ENCODE assay signal across 32 cellular contexts in genomic region chr14:57371013-57371412, GRCh38.
"Had no signal": no experiment of that assay in that cellular context is flagged by ENCODE, and none has a peak within 500 bp of the region (broad histone marks: within the 10 kb centered on the region; RNA-seq: fewer than 3 reads in every experiment).

No MANE protein-coding gene starts in this region.

- H3K27me3 ChIP-seq: ascending aorta, breast epithelium, cardiac muscle cell, dorsolateral prefrontal cortex had no signal

- H3K4me3 Mint-ChIP-seq: activated B cell treated with CpG ODN at 0.5 μM for 24 hours; activated CD8-positive, alpha-beta T cell treated with anti-CD3 and anti-CD28 coated beads for 36 hours; activated naive CD4-positive, alpha-beta T cell treated with anti-CD3 and anti-CD28 coated beads, Interleukin-2, amount 10 ng/mL, durations not matched to agents 7 days and 5 days; activated naive CD8-positive, alpha-beta T cell treated with anti-CD3 and anti-CD28 coated beads, Interleukin-2, amount 10 ng/mL, durations not matched to agents 7 days and 5 days; activated T-helper 1 cell treated with anti-CD3 and anti-CD28 coated beads, Interleukin-12 subunit alpha, Interleukin-12 subunit beta, Interleukin-2, Interleukin-4 antibody, amounts not matched to agents 30 ng/mL and 10 ng/mL and 1 ng/mL, durations not matched to agents 14 hours and 24 hours and 36 hours; dendritic cell treated with granulocyte-macrophage colony-stimulating factor and Interleukin-4, amounts not matched to agents 40 ng/mL and 50 ng/mL, for 4 days; endodermal cell; T-helper 17 cell; T-helper 2 cell treated with Interferon-gamma antibody and Interleukin-4, amounts not matched to agents 5 μg/mL and 100 μg/mL, for 36 hours had no signal

- H3K36me3 ChIP-seq: ascending aorta, breast epithelium, cardiac muscle cell, WERI-Rb-1 had no signal

- H3K27ac ChIP-seq: ascending aorta, breast epithelium, cardiac muscle cell, coronary artery, dorsolateral prefrontal cortex, WERI-Rb-1 had no signal

- DNase-seq: activated B cell treated with CpG ODN at 0.5 μM for 24 hours; activated CD4-positive, alpha-beta T cell treated with anti-CD3 and anti-CD28 coated beads for 48 hours; activated CD4-positive, alpha-beta T cell treated with anti-CD3 and anti-CD28 coated beads, Interleukin-2, amount 50 U/mL, for 4 hours; activated CD8-positive, alpha-beta memory T cell treated with anti-CD3 and anti-CD28 coated beads for 24 hours; activated CD8-positive, alpha-beta T cell treated with anti-CD3 and anti-CD28 coated beads for 36 hours; activated effector memory CD4-positive, alpha-beta T cell treated with anti-CD3 and anti-CD28 coated beads, Interleukin-2, amount 50 U/mL, for 16 hours; activated naive CD4-positive, alpha-beta T cell; activated naive CD4-positive, alpha-beta T cell treated with anti-CD3 and anti-CD28 coated beads, Interleukin-2, amount 10 ng/mL, durations not matched to agents 7 days and 5 days; activated naive CD8-positive, alpha-beta T cell treated with anti-CD3 and anti-CD28 coated beads, Interleukin-2, amount 10 ng/mL, durations not matched to agents 7 days and 5 days; activated T-cell treated with anti-CD3 and anti-CD28 coated beads, Interleukin-2, amount 50 U/mL, for 48 hours; central memory CD4-positive, alpha-beta T cell; dorsolateral prefrontal cortex; effector memory CD4-positive, alpha-beta T cell; endodermal cell; foreskin fibroblast; head of caudate nucleus; T-helper 1 cell; T-helper 17 cell; T1000; WERI-Rb-1 had no signal

- H3K9me3 Mint-ChIP-seq: activated naive CD4-positive, alpha-beta T cell treated with anti-CD3 and anti-CD28 coated beads, Interleukin-2, amount 50 U/mL, for 72 hours; activated naive CD8-positive, alpha-beta T cell treated with anti-CD3 and anti-CD28 coated beads, Interleukin-2, amount 10 ng/mL, durations not matched to agents 7 days and 5 days; activated T-helper 1 cell treated with anti-CD3 and anti-CD28 coated beads, Interleukin-12 subunit alpha, Interleukin-12 subunit beta, Interleukin-2, Interleukin-4 antibody, amounts not matched to agents 30 ng/mL and 10 ng/mL and 1 ng/mL, durations not matched to agents 14 hours and 24 hours and 36 hours; activated T-helper 2 cell treated with anti-CD3 and anti-CD28 coated beads, Interferon-gamma antibody, Interleukin-2, Interleukin-4, amounts not matched to agents 10 μg/mL and 5 μg/mL and 100 μg/mL, durations not matched to agents 14 hours and 24 hours and 36 hours; dendritic cell treated with granulocyte-macrophage colony-stimulating factor and Interleukin-4, amounts not matched to agents 40 ng/mL and 50 ng/mL, for 4 days had no signal

- ATAC-seq: activated CD4-positive, CD25-positive, alpha-beta regulatory T cell treated with anti-CD3 and anti-CD28 coated beads, Interleukin-2, amount 50 U/mL, for 24 hours; activated CD8-positive, alpha-beta T cell treated with anti-CD3 and anti-CD28 coated beads for 36 hours; activated naive CD4-positive, alpha-beta T cell treated with anti-CD3 and anti-CD28 coated beads, Interleukin-2, amount 50 U/mL, for 72 hours; esophagus mucosa; T-helper 17 cell had no signal

- H3K4me1 Mint-ChIP-seq: activated B cell treated with CpG ODN at 0.5 μM for 24 hours; activated naive CD4-positive, alpha-beta T cell treated with anti-CD3 and anti-CD28 coated beads, Interleukin-2, amount 10 ng/mL, durations not matched to agents 7 days and 5 days; activated naive CD8-positive, alpha-beta T cell treated with anti-CD3 and anti-CD28 coated beads, Interleukin-2, amount 10 ng/mL, durations not matched to agents 7 days and 5 days had no signal

- H3K36me3 Mint-ChIP-seq: activated naive CD4-positive, alpha-beta T cell treated with anti-CD3 and anti-CD28 coated beads, Interleukin-2, amount 10 ng/mL, durations not matched to agents 7 days and 5 days; activated naive CD4-positive, alpha-beta T cell treated with anti-CD3 and anti-CD28 coated beads, Interleukin-2, amount 50 U/mL, for 72 hours; activated naive CD8-positive, alpha-beta T cell treated with anti-CD3 and anti-CD28 coated beads, Interleukin-2, amount 10 ng/mL, durations not matched to agents 7 days and 5 days; brain had no signal

- H3K4me1 ChIP-seq: ascending aorta, breast epithelium had no signal

- H3K4me3 ChIP-seq: ascending aorta, breast epithelium, cardiac muscle cell, coronary artery, dorsolateral prefrontal cortex had no signal

- H3K9me3 ChIP-seq: ascending aorta, breast epithelium had no signal

- H3K27ac Mint-ChIP-seq: activated B cell treated with CpG ODN at 0.5 μM for 24 hours; activated CD8-positive, alpha-beta T cell treated with anti-CD3 and anti-CD28 coated beads for 36 hours; activated naive CD4-positive, alpha-beta T cell treated with anti-CD3 and anti-CD28 coated beads, Interleukin-2, amount 10 ng/mL, durations not matched to agents 7 days and 5 days; activated naive CD4-positive, alpha-beta T cell treated with anti-CD3 and anti-CD28 coated beads, Interleukin-2, amount 50 U/mL, for 72 hours; activated naive CD8-positive, alpha-beta T cell treated with anti-CD3 and anti-CD28 coated beads, Interleukin-2, amount 10 ng/mL, durations not matched to agents 7 days and 5 days; activated T-helper 1 cell treated with anti-CD3 and anti-CD28 coated beads, Interleukin-12 subunit alpha, Interleukin-12 subunit beta, Interleukin-2, Interleukin-4 antibody, amounts not matched to agents 30 ng/mL and 10 ng/mL and 1 ng/mL, durations not matched to agents 14 hours and 24 hours and 36 hours; activated T-helper 2 cell treated with anti-CD3 and anti-CD28 coated beads, Interferon-gamma antibody, Interleukin-2, Interleukin-4, amounts not matched to agents 10 μg/mL and 5 μg/mL and 100 μg/mL, durations not matched to agents 14 hours and 24 hours and 36 hours; brain; dendritic cell treated with granulocyte-macrophage colony-stimulating factor and Interleukin-4, amounts not matched to agents 40 ng/mL and 50 ng/mL, for 4 days; endodermal cell; T-helper 17 cell; T-helper 2 cell treated with Interferon-gamma antibody and Interleukin-4, amounts not matched to agents 5 μg/mL and 100 μg/mL, for 36 hours had no signal
